In the genomic region with DNA sequence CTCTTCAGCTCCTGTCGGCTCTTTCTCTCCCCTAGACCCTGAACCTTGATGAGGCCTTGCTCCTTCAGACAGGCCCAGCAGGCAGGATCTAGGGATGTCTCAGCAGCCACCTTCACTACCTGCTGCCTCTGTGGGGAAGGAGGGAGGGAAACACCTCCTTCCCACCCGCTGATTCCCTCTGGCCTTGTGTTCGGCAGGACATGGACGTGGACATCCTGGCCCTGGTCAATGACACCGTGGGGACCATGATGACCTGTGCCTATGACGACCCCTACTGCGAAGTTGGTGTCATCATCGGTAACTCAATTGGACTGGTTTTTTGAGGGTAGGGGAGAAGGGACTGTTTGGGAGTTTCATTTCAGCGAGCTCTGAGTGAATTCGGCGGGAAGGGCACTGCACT, we compare ENCODE assay signal across 20 cellular contexts. TPM values are rescaled to one million over a fixed set of nuclear protein-coding genes. Genes with fewer than 3 reads are reported as not detected.
A peak's percentile ranks its signal among the peaks of the same experiment; 100 is the strongest.
DNase-seq lines count a peak whose midpoint lies in the region; ATAC-seq and TF ChIP-seq lines count a peak whose summit lies in the region.
"Had no signal": no experiment of that assay in that cellular context is flagged by ENCODE, and none has a peak within 500 bp of the region (broad histone marks: within the 10 kb centered on the region; RNA-seq: fewer than 3 reads in every experiment).

No MANE protein-coding gene starts in this region.

- H3K9me2 ChIP-seq in Loucy (replicated peaks; ENCODE audit: low read depth, low read length): no peaks in the 10 kb centered on the region

- H3K4me1 ChIP-seq in BLaER1 treated with 17β-estradiol and CSF1 and Interleukin-3, amounts not matched to agents 10 nM and 100 nM: peaks cover 10 to 59% (median 34%) of the 10 kb centered on the region in 10 experiments
- H3K4me1 ChIP-seq in Loucy (ENCODE audit: insufficient read depth, low read length, poor library complexity, severe bottlenecking) (peaks cover 12% of the 10 kb centered on the region), neural progenitor cell (peaks cover 4% of the 10 kb centered on the region)
- H3K4me1 ChIP-seq in naive thymus-derived CD4-positive, alpha-beta T cell (ENCODE audit: control insufficient read depth in 2 of 2, insufficient read depth in 2 of 2, low read length in 2 of 2): peaks cover 0 to 4% of the 10 kb centered on the region in 2 donors
- H3K4me1 ChIP-seq: BE2C had no signal

- H3K9me3 ChIP-seq in BLaER1 treated with 17β-estradiol and CSF1 and Interleukin-3, amounts not matched to agents 10 nM and 100 nM (replicated peaks in 1 of 11): no peaks in the 10 kb centered on the region
- no peaks in the 10 kb centered on the region for H3K9me3 ChIP-seq in Loucy (ENCODE audit: insufficient read depth, low read depth, low read length)
- H3K9me3 ChIP-seq in neural progenitor cell (ENCODE audit: low read depth): no peaks in the 10 kb centered on the region
- H3K9me3 ChIP-seq in naive thymus-derived CD4-positive, alpha-beta T cell (ENCODE audit: control insufficient read depth in 2 of 3, low read length in 3 of 3): no peaks in the 10 kb centered on the region
- H3K9me3 ChIP-seq: BE2C, SJSA1 had no signal

- H3K27me3 Mint-ChIP-seq in neural progenitor cell (ENCODE audit: insufficient read depth, low read depth): peaks cover under 1% of the 10 kb centered on the region
- H3K27me3 Mint-ChIP-seq in stimulated activated naive B cell treated with anti-CD40 and anti-IgM and Interleukin-4, amounts not matched to agents 10 μg/mL and 1 μg/mL and 100 μg/mL, for 72 hours: no peaks in the 10 kb centered on the region
- H3K27me3 Mint-ChIP-seq in naive thymus-derived CD4-positive, alpha-beta T cell: no peaks in the 10 kb centered on the region

- no peaks in the 10 kb centered on the region for H3K79me2 ChIP-seq in Loucy (ENCODE audit: insufficient read depth, low read length)
- H3K79me2 ChIP-seq in neural progenitor cell (ENCODE audit: low read depth): no peaks in the 10 kb centered on the region

- no peaks in the 10 kb centered on the region for H3K36me3 ChIP-seq in BLaER1 treated with 17β-estradiol and CSF1 and Interleukin-3, amounts not matched to agents 10 nM and 100 nM
- no peaks in the 10 kb centered on the region for H3K36me3 ChIP-seq in Loucy (ENCODE audit: insufficient read depth, low read length)
- no peaks in the 10 kb centered on the region for H3K36me3 ChIP-seq in neural progenitor cell
- H3K36me3 ChIP-seq in naive thymus-derived CD4-positive, alpha-beta T cell (ENCODE audit: control insufficient read depth in 2 of 3, insufficient read depth in 3 of 3, low read length in 3 of 3): peaks cover 0 to 15% (median 0%) of the 10 kb centered on the region in 3 experiments
- H3K36me3 ChIP-seq: BE2C, SJSA1 had no signal

- H3K27ac ChIP-seq in BLaER1 treated with 17β-estradiol and CSF1 and Interleukin-3, amounts not matched to agents 10 nM and 100 nM: peak overlapping the region in 6 of 11 experiments; percentile 33 to 67 (median 45); a peak in 9 of 22 replicates
- no peak overlapping the region for H3K27ac ChIP-seq in neural progenitor cell
- H3K27ac ChIP-seq in naive thymus-derived CD4-positive, alpha-beta T cell (ENCODE audit: low read depth, low read length): no peak overlapping the region
- H3K27ac ChIP-seq: PC-9, SJSA1 had no signal

- H3K9me3 Mint-ChIP-seq in neural progenitor cell: no peaks in the 10 kb centered on the region
- no peaks in the 10 kb centered on the region for H3K9me3 Mint-ChIP-seq in stimulated activated naive B cell treated with anti-CD40 and anti-IgM and Interleukin-4, amounts not matched to agents 10 μg/mL and 1 μg/mL and 100 μg/mL, for 72 hours
- no peaks in the 10 kb centered on the region for H3K9me3 Mint-ChIP-seq in naive thymus-derived CD4-positive, alpha-beta T cell

- H3K4me3 ChIP-seq in BLaER1 treated with 17β-estradiol and CSF1 and Interleukin-3, amounts not matched to agents 10 nM and 100 nM: no peak overlapping the region
- H3K4me3 ChIP-seq in Loucy (ENCODE audit: low read length, poor library complexity, severe bottlenecking): no peak overlapping the region
- H3K4me3 ChIP-seq in neural progenitor cell: no peak overlapping the region
- no peak overlapping the region for H3K4me3 ChIP-seq in naive thymus-derived CD4-positive, alpha-beta T cell (ENCODE audit: low read length)
- H3K4me3 ChIP-seq: PC-9, SJSA1 had no signal

- H2AFZ ChIP-seq in Loucy (ENCODE audit: low read length) (0 out of 2 replicates have a peak overlapping the region, but pooled peaks have one; percentile 0), neural progenitor cell (replicated peaks) (no peak overlapping the region)
- H2AFZ ChIP-seq: PC-9 had no signal

- no peak for ATAC-seq in stimulated activated naive B cell treated with anti-CD40 and anti-IgM and Interleukin-4, amounts not matched to agents 10 μg/mL and 1 μg/mL and 100 μg/mL, for 72 hours (replicated peaks)
- ATAC-seq in naive thymus-derived CD4-positive, alpha-beta T cell: no peak
- ATAC-seq in GM18907 (IDR thresholded peaks at IDR 0.05; ENCODE audit: unreplicated experiment): no peak

- H3K27me3 ChIP-seq in BLaER1 treated with 17β-estradiol and CSF1 and Interleukin-3, amounts not matched to agents 10 nM and 100 nM: no peaks in the 10 kb centered on the region
- H3K27me3 ChIP-seq in Loucy (ENCODE audit: insufficient read depth, low read length, poor library complexity, severe bottlenecking): no peaks in the 10 kb centered on the region
- peaks cover 5% of the 10 kb centered on the region for H3K27me3 ChIP-seq in neural progenitor cell
- H3K27me3 ChIP-seq in naive thymus-derived CD4-positive, alpha-beta T cell (ENCODE audit: control insufficient read depth in 2 of 2, insufficient read depth in 2 of 2, low read length in 2 of 2): no peaks in the 10 kb centered on the region
- H3K27me3 ChIP-seq: BE2C, SJSA1 had no signal

- H3K9ac ChIP-seq in BLaER1 treated with 17β-estradiol and CSF1 and Interleukin-3, amounts not matched to agents 10 nM and 100 nM: no peak overlapping the region
- H3K9ac ChIP-seq in Loucy (ENCODE audit: low read depth, low read length, poor library complexity, severe bottlenecking): no peak overlapping the region
- no peak overlapping the region for H3K9ac ChIP-seq in neural progenitor cell

- intact Hi-C loops in naive thymus-derived CD4-positive, alpha-beta T cell (cut with micrococcal nuclease): no loop called here

- H3F3A ChIP-seq in Loucy (ENCODE audit: low read depth): no peaks in the 10 kb centered on the region
- no peaks in the 10 kb centered on the region for H3F3A ChIP-seq in neural progenitor cell (ENCODE audit: low read depth)

- peak overlapping the region in 7 of 11 experiments; percentile 47 to 86 (median 78); a peak in 12 of 22 replicates for H3K4me2 ChIP-seq in BLaER1 treated with 17β-estradiol and CSF1 and Interleukin-3, amounts not matched to agents 10 nM and 100 nM
- H3K4me2 ChIP-seq in Loucy (ENCODE audit: low read depth, low read length, poor library complexity, severe bottlenecking) (no peak overlapping the region), neural progenitor cell (no peak overlapping the region)
- H3K4me2 ChIP-seq: PC-9 had no signal

- no peak for DNase-seq in neural progenitor cell (ENCODE audit: low spot score)
- DNase-seq in stimulated activated naive B cell treated with anti-CD40 and anti-IgM and Interleukin-4, amounts not matched to agents 10 μg/mL and 1 μg/mL and 100 μg/mL, for 72 hours: no peak
- DNase-seq in NCI-H2227 (lab: John Stamatoyannopoulos, UW; ENCODE audit: unreplicated experiment): no peak
- no peak for DNase-seq in naive thymus-derived CD4-positive, alpha-beta T cell
- DNase-seq: 8988T, ACHN, BE2C, KG1, NCI-H1048, NCI-H1417, NCI-H1694, NCI-H2029 treated with DMSO at 0.1 percent for 48 hours, NCI-H2227 treated with DMSO at 0.1 percent for 48 hours, NCI-H526 treated with DMSO at 0.1 percent for 48 hours, PC-9, Right ventricle myocardium superior had no signal

- H3K36me3 Mint-ChIP-seq in neural progenitor cell: no peaks in the 10 kb centered on the region
- no peaks in the 10 kb centered on the region for H3K36me3 Mint-ChIP-seq in stimulated activated naive B cell treated with anti-CD40 and anti-IgM and Interleukin-4, amounts not matched to agents 10 μg/mL and 1 μg/mL and 100 μg/mL, for 72 hours
- H3K36me3 Mint-ChIP-seq in naive thymus-derived CD4-positive, alpha-beta T cell: peaks cover 0 to 7% (median 3%) of the 10 kb centered on the region in 5 donors

- TF ChIP-seq CTCF in Loucy (conservative IDR thresholded peaks at IDR 0.05; ENCODE audit: low read length): no peak
- TF ChIP-seq CTCF in neural progenitor cell (IDR thresholded peaks at IDR 0.05): no peak

- H3K27ac Mint-ChIP-seq in neural progenitor cell: peak overlapping the region; percentile 87
- H3K27ac Mint-ChIP-seq in stimulated activated naive B cell treated with anti-CD40 and anti-IgM and Interleukin-4, amounts not matched to agents 10 μg/mL and 1 μg/mL and 100 μg/mL, for 72 hours: peak overlapping the region; percentile 52
- H3K27ac Mint-ChIP-seq in naive thymus-derived CD4-positive, alpha-beta T cell: peak overlapping the region in 1 of 9 donors; percentile 57

- H4K20me1 ChIP-seq in BLaER1 treated with 17β-estradiol and CSF1 and Interleukin-3, amounts not matched to agents 10 nM and 100 nM: no peaks in the 10 kb centered on the region
- no peaks in the 10 kb centered on the region for H4K20me1 ChIP-seq in Loucy (ENCODE audit: insufficient read depth, low read length, poor library complexity, severe bottlenecking)
- no peaks in the 10 kb centered on the region for H4K20me1 ChIP-seq in neural progenitor cell (ENCODE audit: low read depth)

- POLR2A ChIA-PET in naive thymus-derived CD4-positive, alpha-beta T cell (lab: Charles Lee): no interaction called here

- H3K4me1 Mint-ChIP-seq in neural progenitor cell: peaks cover 20% of the 10 kb centered on the region
- peaks cover 0 to 3% of the 10 kb centered on the region in 2 donors for H3K4me1 Mint-ChIP-seq in stimulated activated naive B cell treated with anti-CD40 and anti-IgM and Interleukin-4, amounts not matched to agents 10 μg/mL and 1 μg/mL and 100 μg/mL, for 72 hours
- H3K4me1 Mint-ChIP-seq in naive thymus-derived CD4-positive, alpha-beta T cell: peaks cover 0 to 16% (median 8%) of the 10 kb centered on the region in 7 donors

- H3K4me3 Mint-ChIP-seq in neural progenitor cell: no peak overlapping the region
- H3K4me3 Mint-ChIP-seq in stimulated activated naive B cell treated with anti-CD40 and anti-IgM and Interleukin-4, amounts not matched to agents 10 μg/mL and 1 μg/mL and 100 μg/mL, for 72 hours: no peak overlapping the region
- no peak overlapping the region for H3K4me3 Mint-ChIP-seq in naive thymus-derived CD4-positive, alpha-beta T cell

- CTCF ChIA-PET in naive thymus-derived CD4-positive, alpha-beta T cell (lab: Charles Lee): interaction anchor here (3.5 kb wide), 1 partner anchor 152 kb away, joined by 54 read pairs; no protein-coding TSS in a partner anchor

RNA-seq across cellular contexts. Expression of a gene that starts 20.3 kb away (rescaled TPM):
- 0.30 TPM in 1 of 2 replicates, not detected in the other for total RNA-seq in neural progenitor cell (ENCODE audit: low replicate concordance)
- 1 to 10 TPM; 1.9 to 4.8 (median 4.1) TPM for total RNA-seq in naive thymus-derived CD4-positive, alpha-beta T cell
- 10 to 100 TPM in 1 of 2 donors, 1 to 10 TPM in 1; 2.8 to 10.9 TPM for polyA plus RNA-seq in naive thymus-derived CD4-positive, alpha-beta T cell
- total RNA-seq: Right ventricle myocardium superior had no signal

RNA-seq across cellular contexts. Expression of a gene that starts 37.8 kb away (rescaled TPM):
- 30.1 and 45.8 TPM in 2 replicates for total RNA-seq in neural progenitor cell (ENCODE audit: low replicate concordance)
- total RNA-seq in naive thymus-derived CD4-positive, alpha-beta T cell: 100 to 1,000 TPM in 1 of 5 experiments, 10 to 100 TPM in 4; 60.1 to 144 (median 66.3) TPM
- 100 to 1,000 TPM in 1 of 2 donors, 10 to 100 TPM in 1; 95.5 to 138 TPM for polyA plus RNA-seq in naive thymus-derived CD4-positive, alpha-beta T cell

Comparison
In these comparisons a context has a peak if more than half of its experiments do, and no peak if none do; other contexts are left out.
1. H3K27ac ChIP-seq: peak in BLaER1 treated with 17β-estradiol and CSF1 and Interleukin-3, amounts not matched to agents 10 nM and 100 nM (6 of 11); none in neural progenitor cell (single experiment) and naive thymus-derived CD4-positive, alpha-beta T cell (single experiment).
2. H3K4me2 ChIP-seq: peak in BLaER1 treated with 17β-estradiol and CSF1 and Interleukin-3, amounts not matched to agents 10 nM and 100 nM (7 of 11); none in Loucy (single experiment) and neural progenitor cell (single experiment).